In the genomic region with DNA sequence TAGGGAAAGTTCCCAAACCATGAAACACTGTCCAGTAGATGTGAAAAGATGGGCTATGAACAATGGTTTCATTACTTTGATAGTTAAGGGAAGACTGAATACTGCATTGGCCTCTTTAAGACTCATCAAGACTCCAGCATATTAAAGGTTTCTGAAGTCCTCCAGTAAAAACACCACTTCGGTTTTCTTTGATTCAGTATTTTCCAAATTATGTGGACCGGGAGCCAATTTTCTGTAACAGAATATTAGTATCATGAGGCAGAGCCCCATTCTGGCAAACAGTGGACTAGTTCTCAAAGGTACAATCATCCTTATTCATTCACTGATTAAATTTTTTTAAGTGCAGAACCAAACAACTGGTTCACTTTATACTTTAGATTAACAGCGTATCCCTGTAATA, we compare ENCODE assay signal across 12 cellular contexts.
DNase-seq lines count a peak whose midpoint lies in the region.
"Had no signal": no experiment of that assay in that cellular context is flagged by ENCODE, and none has a peak within 500 bp of the region (broad histone marks: within the 10 kb centered on the region; RNA-seq: fewer than 3 reads in every experiment).

No MANE protein-coding gene starts in this region.

- DNase-seq in COLO829 (ENCODE audit: low spot score) (peak; percentile 91), SK-MEL-5 (ENCODE audit: low read depth, low spot score) (peak; percentile 20), stromal cell of bone marrow (ENCODE audit: low read depth) (peak; percentile 6), amygdala (lab: John Stamatoyannopoulos, UW) (no peak)
- DNase-seq in stimulated activated CD4-positive, alpha-beta T cell treated with anti-CD3 and anti-CD28 coated beads, Interleukin-4, amount 100 ng/mL, for 4 hours, result no peak
- DNase-seq: AML-193; Calu3; CD4-positive, alpha-beta T cell; CD8-positive, alpha-beta T cell; COR-L47; DMS79 treated with DMSO at 0.1 percent for 48 hours; GF-D8 had no signal

- in situ Hi-C loops in SK-MEL-5 (cut with HindIII; ENCODE audit: low pct_unique_long_range_greater_than_20kb, low sequenced_read_pairs), result no loop called here

Comparison
In these comparisons a context has a peak if more than half of its experiments do, and no peak if none do; other contexts are left out.
1. DNase-seq: peak in COLO829 (single experiment), SK-MEL-5 (single experiment) and stromal cell of bone marrow (single experiment); none in amygdala (0 of 56) and stimulated activated CD4-positive, alpha-beta T cell treated with anti-CD3 and anti-CD28 coated beads, Interleukin-4, amount 100 ng/mL, for 4 hours (0 of 2).